ENCODE assay signal across 1 cellular context in the genomic region with DNA sequence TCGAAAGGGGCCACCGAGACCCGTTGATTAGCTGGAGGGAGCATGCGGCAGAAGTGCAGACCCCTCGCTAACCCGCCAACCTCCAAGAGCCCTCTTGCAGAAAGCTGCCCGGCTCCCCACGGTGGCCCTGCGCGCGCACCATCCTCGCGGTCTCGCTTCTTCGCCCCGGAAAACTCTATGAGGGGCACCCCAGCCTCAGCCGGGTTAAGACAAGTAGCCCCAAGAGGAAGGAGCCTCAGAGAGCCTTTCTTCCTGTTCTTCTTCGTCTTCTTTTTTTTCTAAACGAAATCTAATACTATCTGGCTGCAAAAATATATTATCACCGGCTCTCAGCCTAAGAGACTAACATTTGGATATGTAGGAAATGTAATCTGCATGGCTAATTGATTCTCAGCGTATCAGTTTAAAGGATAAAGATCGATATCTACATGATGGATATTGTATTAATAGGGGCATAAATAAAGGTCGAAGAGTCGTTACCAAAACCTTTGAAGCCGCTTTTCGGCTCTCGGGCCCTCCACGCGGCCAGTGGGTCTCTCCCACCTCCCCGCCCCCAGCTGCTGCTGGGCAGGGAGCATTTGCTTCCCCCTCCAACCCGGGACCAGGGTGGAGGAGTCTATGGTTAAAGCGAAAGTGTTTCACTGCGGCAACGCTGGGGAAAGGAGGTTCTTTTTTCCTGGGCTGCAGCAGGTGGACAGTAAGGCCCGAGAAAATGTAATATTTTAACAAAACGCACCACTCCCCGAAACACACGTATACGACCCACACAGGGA.
TF ChIP-seq lines count a peak whose summit lies in the region.

No MANE protein-coding gene starts in this region.

TF ChIP-seq in IMR-90, 13 proteins besides CTCF, POLR2A, EP300 and RAD21:
- TF ChIP-seq MXI1 (IDR thresholded peaks at IDR 0.05; ENCODE audit: borderline replicate concordance, low read depth, low read length), result no peak
- TF ChIP-seq MAZ (IDR thresholded peaks at IDR 0.05; ENCODE audit: borderline replicate concordance, low read depth, low read length), result no peak
- no peak for TF ChIP-seq RFX5 (IDR thresholded peaks at IDR 0.05; ENCODE audit: low read depth, low read length)
- no peak for TF ChIP-seq NFE2L2 (IDR thresholded peaks at IDR 0.05; ENCODE audit: low read depth, low read length)
- TF ChIP-seq BHLHE40 (IDR thresholded peaks at IDR 0.05; ENCODE audit: low read depth, low read length), result no peak
- TF ChIP-seq RCOR1 (IDR thresholded peaks at IDR 0.05; ENCODE audit: insufficient replicate concordance, low read length), result no peak
